Comparison of ENCODE assay signal across 8 cellular contexts in the genomic region with DNA sequence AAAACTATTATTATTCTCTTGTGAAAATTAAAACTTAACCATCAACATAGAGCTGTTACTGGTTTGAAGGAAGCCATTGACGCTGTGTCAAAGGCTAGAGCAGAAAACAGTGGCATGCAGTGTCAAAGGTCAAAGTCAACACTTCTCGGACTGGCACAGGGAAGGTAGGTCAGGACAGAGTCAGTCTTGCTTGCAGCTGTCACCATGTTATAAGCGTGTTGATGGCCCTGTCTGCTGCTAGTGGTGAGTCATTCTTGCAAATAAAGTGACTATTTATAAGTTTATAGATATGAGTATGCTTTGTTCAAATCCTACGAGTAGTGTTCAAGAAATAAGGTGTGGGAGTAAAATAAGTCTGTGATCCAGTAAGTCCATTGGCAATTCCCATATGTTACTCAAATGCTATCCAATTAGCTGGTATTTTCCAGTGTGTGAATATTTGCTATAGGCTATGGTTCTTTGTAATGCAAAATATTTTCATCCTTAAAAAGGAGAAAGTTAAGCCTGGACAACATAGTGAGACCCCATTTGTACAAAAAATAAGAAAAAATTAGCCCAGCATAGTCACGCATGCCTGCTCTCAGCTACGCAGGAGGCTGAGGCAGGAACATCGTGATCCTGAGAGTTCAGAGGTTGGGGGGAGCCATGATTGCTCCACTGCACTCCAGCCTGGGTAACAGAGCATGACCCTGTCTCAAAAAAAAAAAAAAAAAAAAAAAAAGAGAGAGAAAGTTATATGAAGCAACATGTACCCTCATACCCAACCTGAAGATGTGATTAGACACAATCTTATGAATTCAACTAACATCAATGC. TPM values are rescaled to one million over a fixed set of nuclear protein-coding genes. Genes with fewer than 3 reads are reported as not detected.
DNase-seq lines count a peak whose midpoint lies in the region; ATAC-seq, FAIRE-seq and TF ChIP-seq lines count a peak whose summit lies in the region.

No MANE protein-coding gene starts in this region.

- no peak overlapping the region for H2AK5ac ChIP-seq in mesenchymal stem cell (ENCODE audit: low read length, severe bottlenecking)

- no peak overlapping the region for H3K14ac ChIP-seq in mesenchymal stem cell (ENCODE audit: low read length in 2 of 2)

- H3K4me3 ChIP-seq in mesenchymal stem cell (ENCODE audit: insufficient read depth in 1 of 2, low read depth in 1 of 2, low read length in 2 of 2), result peak overlapping the region in 1 of 2 experiments; percentile 74

- no peak overlapping the region for H3K23ac ChIP-seq in mesenchymal stem cell (ENCODE audit: low read length in 2 of 2)

- H3K9me3 Mint-ChIP-seq in WTC11 (no peaks in the 10 kb centered on the region), progenitor cell of endocrine pancreas (ENCODE audit: low read depth) (peaks cover 3% of the 10 kb centered on the region)

- H3K4me1 Mint-ChIP-seq in WTC11 (peaks cover 14% of the 10 kb centered on the region; the same call in 1 of the 2 replicates), progenitor cell of endocrine pancreas (ENCODE audit: low read depth) (peaks cover 6% of the 10 kb centered on the region)

- no peak overlapping the region for H3K4ac ChIP-seq in mesenchymal stem cell (ENCODE audit: low read depth in 1 of 2, low read length in 2 of 2)

- no peaks in the 10 kb centered on the region for H3K36me3 ChIP-seq in mesenchymal stem cell (ENCODE audit: control insufficient read depth in 1 of 2, insufficient read depth in 2 of 2, low read depth in 1 of 2, low read length in 2 of 2)

- no peak overlapping the region for H3K27ac Mint-ChIP-seq in WTC11
- no peak overlapping the region for H3K27ac Mint-ChIP-seq in progenitor cell of endocrine pancreas

- CTCF ChIA-PET in WTC11 (lab: Charles Lee), result interaction anchor here (0.5 to 4.0 kb wide), 63 partner anchors 11 to 462 kb away, joined by 3 to 58 read pairs (median 7); a partner anchor contains a TSS

- no peak overlapping the region for H2BK15ac ChIP-seq in mesenchymal stem cell (ENCODE audit: low read depth, poor library complexity, severe bottlenecking)

- H3K4me1 ChIP-seq in mesenchymal stem cell (ENCODE audit: control insufficient read depth, insufficient read depth, low read depth, low read length), result peaks cover 11% of the 10 kb centered on the region

- no peak overlapping the region for H2BK12ac ChIP-seq in mesenchymal stem cell (ENCODE audit: low read length in 2 of 2)

- ATAC-seq in HG03039 (IDR thresholded peaks at IDR 0.05; ENCODE audit: unreplicated experiment) (peak; percentile 46), WTC11 (no peak), GM18868 (IDR thresholded peaks at IDR 0.05; ENCODE audit: unreplicated experiment) (no peak)

- H3K4me2 ChIP-seq in mesenchymal stem cell (ENCODE audit: low read length, poor library complexity, severe bottlenecking), result no peak overlapping the region

- TF ChIP-seq POLR2A in GM12892 (IDR thresholded peaks at IDR 0.05; ENCODE audit: low read depth, low read length), result no peak

- no peaks in the 10 kb centered on the region for H3K79me1 ChIP-seq in mesenchymal stem cell (replicated peaks; ENCODE audit: low read length, poor library complexity, severe bottlenecking)

- no peak overlapping the region for H3K18ac ChIP-seq in mesenchymal stem cell (ENCODE audit: low read depth in 1 of 2, low read length in 2 of 2)

- peak overlapping the region; percentile 71 for H3K9ac ChIP-seq in mesenchymal stem cell (ENCODE audit: low read length)

- no peak overlapping the region for H2BK5ac ChIP-seq in mesenchymal stem cell (ENCODE audit: low read depth, low read length, poor library complexity, severe bottlenecking)

- TF ChIP-seq CTCF in WTC11 (IDR thresholded peaks at IDR 0.05), result no peak
- no peak for TF ChIP-seq CTCF in progenitor cell of endocrine pancreas (IDR thresholded peaks at IDR 0.05; ENCODE audit: unreplicated experiment)

- POLR2A ChIA-PET in WTC11 (lab: Charles Lee), result interaction anchor here (0.9 to 1.2 kb wide), 3 partner anchors 14 to 176 kb away, joined by 3 to 5 read pairs (median 4); no protein-coding TSS in a partner anchor

- H3K36me3 Mint-ChIP-seq in WTC11, result no peaks in the 10 kb centered on the region
- H3K36me3 Mint-ChIP-seq in progenitor cell of endocrine pancreas (ENCODE audit: insufficient read depth), result no peaks in the 10 kb centered on the region

- no peaks in the 10 kb centered on the region for H3K27me3 Mint-ChIP-seq in WTC11 (ENCODE audit: low read depth)
- no peaks in the 10 kb centered on the region for H3K27me3 Mint-ChIP-seq in progenitor cell of endocrine pancreas

- H3K27ac ChIP-seq in mesenchymal stem cell (ENCODE audit: low read length, poor library complexity, severe bottlenecking), result no peak overlapping the region

- H3K4me3 Mint-ChIP-seq in WTC11 (peak overlapping the region; percentile 81), progenitor cell of endocrine pancreas (ENCODE audit: low read depth) (no peak overlapping the region)

- intact Hi-C loops in posterior vena cava (cut with DNase I), result loop anchor here in 1 of 2 donors (10.0 kb wide), 1 partner anchor 155 kb away; no protein-coding TSS in a partner anchor

- H3K9me3 ChIP-seq in mesenchymal stem cell (ENCODE audit: control insufficient read depth, low read length), result no peaks in the 10 kb centered on the region

- 46% methylated on average over 4 of the region's 7 CpGs for WGBS in mesenchymal stem cell

- FAIRE-seq in GM12892 (lab: Jason Lieb, UNC), result peak; percentile 60

- H3K27me3 ChIP-seq in mesenchymal stem cell (ENCODE audit: control insufficient read depth in 1 of 2, insufficient read depth in 1 of 2, low read length in 2 of 2), result peaks cover 5 to 31% of the 10 kb centered on the region in 2 experiments

- no peak overlapping the region for H4K8ac ChIP-seq in mesenchymal stem cell (ENCODE audit: low read length)

- no peak overlapping the region for H4K91ac ChIP-seq in mesenchymal stem cell (ENCODE audit: low read length)

- peak overlapping the region; percentile 85 for H2AFZ ChIP-seq in mesenchymal stem cell (ENCODE audit: low read depth, low read length)

- no peak for DNase-seq in GM12892 (ENCODE audit: insufficient read length)
- no peak for DNase-seq in WTC11 (ENCODE audit: low spot score)
- peak; percentile 39 for DNase-seq in mesenchymal stem cell
- no peak for DNase-seq in T-helper 1 cell
- no peak for DNase-seq in progenitor cell of endocrine pancreas (ENCODE audit: low spot score, unreplicated experiment)
- DNase-seq in posterior vena cava (ENCODE audit: low spot score), result no peak

- H2BK120ac ChIP-seq in mesenchymal stem cell (ENCODE audit: low read depth, low read length), result no peak overlapping the region

TF ChIP-seq in WTC11, 78 proteins besides CTCF, POLR2A, EP300 and RAD21:
- TF ChIP-seq ZNF317 (CRISPR knock-in tag; IDR thresholded peaks at IDR 0.05; ENCODE audit: borderline replicate concordance, low read depth) (no peak), ZNF671 (CRISPR knock-in tag; IDR thresholded peaks at IDR 0.05) (no peak), JUN (CRISPR knock-in tag; IDR thresholded peaks at IDR 0.05) (no peak), NFYB (CRISPR knock-in tag; conservative IDR thresholded peaks at IDR 0.05; ENCODE audit: low read depth) (no peak)
- TF ChIP-seq, protein P1, sequence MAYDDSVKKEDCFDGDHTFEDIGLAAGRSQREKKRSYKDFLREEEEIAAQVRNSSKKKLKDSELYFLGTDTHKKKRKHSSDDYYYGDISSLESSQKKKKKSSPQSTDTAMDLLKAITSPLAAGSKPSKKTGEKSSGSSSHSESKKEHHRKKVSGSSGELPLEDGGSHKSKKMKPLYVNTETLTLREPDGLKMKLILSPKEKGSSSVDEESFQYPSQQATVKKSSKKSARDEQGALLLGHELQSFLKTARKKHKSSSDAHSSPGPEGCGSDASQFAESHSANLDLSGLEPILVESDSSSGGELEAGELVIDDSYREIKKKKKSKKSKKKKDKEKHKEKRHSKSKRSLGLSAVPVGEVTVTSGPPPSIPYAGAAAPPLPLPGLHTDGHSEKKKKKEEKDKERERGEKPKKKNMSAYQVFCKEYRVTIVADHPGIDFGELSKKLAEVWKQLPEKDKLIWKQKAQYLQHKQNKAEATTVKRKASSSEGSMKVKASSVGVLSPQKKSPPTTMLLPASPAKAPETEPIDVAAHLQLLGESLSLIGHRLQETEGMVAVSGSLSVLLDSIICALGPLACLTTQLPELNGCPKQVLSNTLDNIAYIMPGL (CRISPR knock-in tag; IDR thresholded peaks at IDR 0.05), result no peak
- TF ChIP-seq, protein P2, sequence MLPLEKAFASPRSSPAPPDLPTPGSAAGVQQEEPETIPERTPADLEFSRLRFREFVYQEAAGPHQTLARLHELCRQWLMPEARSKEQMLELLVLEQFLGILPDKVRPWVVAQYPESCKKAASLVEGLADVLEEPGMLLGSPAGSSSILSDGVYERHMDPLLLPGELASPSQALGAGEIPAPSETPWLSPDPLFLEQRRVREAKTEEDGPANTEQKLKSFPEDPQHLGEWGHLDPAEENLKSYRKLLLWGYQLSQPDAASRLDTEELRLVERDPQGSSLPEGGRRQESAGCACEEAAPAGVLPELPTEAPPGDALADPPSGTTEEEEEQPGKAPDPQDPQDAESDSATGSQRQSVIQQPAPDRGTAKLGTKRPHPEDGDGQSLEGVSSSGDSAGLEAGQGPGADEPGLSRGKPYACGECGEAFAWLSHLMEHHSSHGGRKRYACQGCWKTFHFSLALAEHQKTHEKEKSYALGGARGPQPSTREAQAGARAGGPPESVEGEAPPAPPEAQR (CRISPR knock-in tag; IDR thresholded peaks at IDR 0.05), result no peak
- TF ChIP-seq, protein P3, sequence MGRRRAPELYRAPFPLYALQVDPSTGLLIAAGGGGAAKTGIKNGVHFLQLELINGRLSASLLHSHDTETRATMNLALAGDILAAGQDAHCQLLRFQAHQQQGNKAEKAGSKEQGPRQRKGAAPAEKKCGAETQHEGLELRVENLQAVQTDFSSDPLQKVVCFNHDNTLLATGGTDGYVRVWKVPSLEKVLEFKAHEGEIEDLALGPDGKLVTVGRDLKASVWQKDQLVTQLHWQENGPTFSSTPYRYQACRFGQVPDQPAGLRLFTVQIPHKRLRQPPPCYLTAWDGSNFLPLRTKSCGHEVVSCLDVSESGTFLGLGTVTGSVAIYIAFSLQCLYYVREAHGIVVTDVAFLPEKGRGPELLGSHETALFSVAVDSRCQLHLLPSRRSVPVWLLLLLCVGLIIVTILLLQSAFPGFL (CRISPR knock-in tag; IDR thresholded peaks at IDR 0.05; ENCODE audit: borderline replicate concordance), result no peak
- TF ChIP-seq, protein P4, sequence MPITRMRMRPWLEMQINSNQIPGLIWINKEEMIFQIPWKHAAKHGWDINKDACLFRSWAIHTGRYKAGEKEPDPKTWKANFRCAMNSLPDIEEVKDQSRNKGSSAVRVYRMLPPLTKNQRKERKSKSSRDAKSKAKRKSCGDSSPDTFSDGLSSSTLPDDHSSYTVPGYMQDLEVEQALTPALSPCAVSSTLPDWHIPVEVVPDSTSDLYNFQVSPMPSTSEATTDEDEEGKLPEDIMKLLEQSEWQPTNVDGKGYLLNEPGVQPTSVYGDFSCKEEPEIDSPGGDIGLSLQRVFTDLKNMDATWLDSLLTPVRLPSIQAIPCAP (CRISPR knock-in tag; IDR thresholded peaks at IDR 0.05), result no peak

RNA-seq across cellular contexts. Expression of a gene that starts 26.3 kb away (rescaled TPM):
- 0.13 TPM for polyA plus RNA-seq in GM12892 (2012; ENCODE audit: missing spikeins)
- total RNA-seq in WTC11 (2021) (7.2 to 8.4 TPM (median 8.4 TPM) in 3 replicates), progenitor cell of endocrine pancreas (2.6 and 4.4 TPM in 2 replicates), posterior vena cava (100 to 1,000 TPM; 110 to 123 TPM)
- polyA plus RNA-seq in mesenchymal stem cell (2013, experiment 1 of 2), result 0.47 TPM
- 0.47 TPM for polyA plus RNA-seq in mesenchymal stem cell (2013, experiment 2 of 2)

Comparison
In these comparisons a context has a peak if more than half of its experiments do, and no peak if none do; other contexts are left out.
1. RNA of a gene that starts 26.3 kb away (total RNA-seq): 110 to 123 TPM in posterior vena cava; 7.2 to 8.4 TPM in WTC11 and 2.6 to 4.4 TPM in progenitor cell of endocrine pancreas; every median in the first group is over 10 times any median in the second.